28 cellular contexts compared by ENCODE assay signal in the genomic region with DNA sequence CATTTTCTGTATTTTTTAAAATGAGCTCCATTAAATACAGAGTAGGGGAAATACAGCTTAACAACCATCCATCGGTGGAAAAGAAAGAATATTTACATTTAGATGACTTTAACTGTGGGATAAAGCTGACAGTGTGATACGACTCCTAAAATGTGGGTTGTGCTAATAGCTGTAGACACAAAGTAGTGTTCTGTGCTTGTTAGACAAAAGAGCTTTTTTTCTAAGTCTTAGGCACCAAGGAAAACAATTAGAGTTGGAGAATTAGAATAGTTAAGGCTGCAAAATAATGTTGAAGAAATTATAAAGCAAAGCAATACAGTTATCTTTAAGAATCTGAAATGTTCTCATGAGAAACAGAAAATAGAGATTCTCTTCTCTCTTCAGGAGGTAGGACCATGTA.
"Had no signal": no experiment of that assay in that cellular context is flagged by ENCODE, and none has a peak within 500 bp of the region (broad histone marks: within the 10 kb centered on the region; RNA-seq: fewer than 3 reads in every experiment).

No MANE protein-coding gene starts in this region.

- H3K9me3 Mint-ChIP-seq: nephron, neural crest cell, type B pancreatic cell had no signal

- H3K4me3 Mint-ChIP-seq: immature natural killer cell; memory B cell; naive thymus-derived CD8-positive, alpha-beta T cell; nephron; neural crest cell; stimulated activated naive B cell treated with anti-CD40 and anti-IgM and Interleukin-4, amounts not matched to agents 10 μg/mL and 1 μg/mL and 100 μg/mL, for 72 hours; type B pancreatic cell had no signal

- H3K36me3 Mint-ChIP-seq: immature natural killer cell; memory B cell; naive thymus-derived CD8-positive, alpha-beta T cell; stimulated activated naive B cell treated with anti-CD40 and anti-IgM and Interleukin-4, amounts not matched to agents 10 μg/mL and 1 μg/mL and 100 μg/mL, for 72 hours; type B pancreatic cell had no signal

- H3K4me1 ChIP-seq: left ventricle myocardium inferior, parathyroid adenoma, stomach, tibial nerve, uterus had no signal

- H3K36me3 ChIP-seq: left ventricle myocardium inferior, neutrophil, stomach, tibial nerve, uterus had no signal

- H3K4me1 Mint-ChIP-seq: immature natural killer cell; memory B cell; naive thymus-derived CD8-positive, alpha-beta T cell; nephron; stimulated activated naive B cell treated with anti-CD40 and anti-IgM and Interleukin-4, amounts not matched to agents 10 μg/mL and 1 μg/mL and 100 μg/mL, for 72 hours had no signal

- H3K27ac ChIP-seq: left ventricle myocardium inferior, neutrophil, parathyroid adenoma, skin epidermis, stomach, tibial nerve, uterus had no signal

- DNase-seq: immature natural killer cell; islet precursor cell; left ventricle myocardium inferior; midbrain; mucosa of descending colon; naive thymus-derived CD8-positive, alpha-beta T cell; occipital lobe; retina; right cardiac atrium; stimulated activated CD4-positive, alpha-beta T cell treated with anti-CD3 and anti-CD28 coated beads, Interleukin-12 subunit alpha, Interleukin-12 subunit beta, amount 100 ng/mL, for 4 hours; stimulated activated CD4-positive, alpha-beta T cell treated with anti-CD3 and anti-CD28 coated beads, Interleukin-15, amount 100 ng/mL, for 24 hours; stimulated activated CD4-positive, alpha-beta T cell treated with anti-CD3 and anti-CD28 coated beads, Interleukin-2, amount 100 ng/mL, for 24 hours; stimulated activated CD4-positive, alpha-beta T cell treated with anti-CD3 and anti-CD28 coated beads, Interleukin-4, amount 100 ng/mL, for 1 hour; stimulated activated naive B cell treated with anti-CD40 and anti-IgM and Interleukin-4, amounts not matched to agents 10 μg/mL and 1 μg/mL and 100 μg/mL, for 72 hours; stimulated activated naive CD8-positive, alpha-beta T cell treated with anti-CD3 and anti-CD28 coated beads, Interleukin-15, Interleukin-2, amounts not matched to agents 100 U/mL and 50 U/mL, for 24 hours; stomach; uterus had no signal

- H3K4me3 ChIP-seq: left ventricle myocardium inferior, lung, mucosa of descending colon, skin epidermis, stomach, tibial nerve, uterus had no signal

- ATAC-seq: mucosa of descending colon; naive thymus-derived CD8-positive, alpha-beta T cell; right cardiac atrium; sciatic nerve; stimulated activated naive B cell treated with anti-CD40 and anti-IgM and Interleukin-4, amounts not matched to agents 10 μg/mL and 1 μg/mL and 100 μg/mL, for 72 hours; stimulated activated naive CD8-positive, alpha-beta T cell treated with anti-CD3 and anti-CD28 coated beads, Interleukin-15, Interleukin-2, amounts not matched to agents 100 U/mL and 50 U/mL, for 24 hours had no signal

- H3K27me3 Mint-ChIP-seq: memory B cell; stimulated activated naive B cell treated with anti-CD40 and anti-IgM and Interleukin-4, amounts not matched to agents 10 μg/mL and 1 μg/mL and 100 μg/mL, for 72 hours; type B pancreatic cell had no signal

- H3K27me3 ChIP-seq: neutrophil, tibial nerve had no signal

- H3K27ac Mint-ChIP-seq: immature natural killer cell; memory B cell; naive thymus-derived CD8-positive, alpha-beta T cell; nephron; progenitor cell of endocrine pancreas; stimulated activated naive B cell treated with anti-CD40 and anti-IgM and Interleukin-4, amounts not matched to agents 10 μg/mL and 1 μg/mL and 100 μg/mL, for 72 hours; type B pancreatic cell had no signal

- H3K9me3 ChIP-seq: left ventricle myocardium inferior, mucosa of descending colon, neutrophil, stomach, tibial nerve, uterus had no signal
